ENCODE assay signal across 1 cellular context in genomic region chr12:13116971-13117370, GRCh38.
TF ChIP-seq lines count a peak whose summit lies in the region.

No MANE protein-coding gene starts in this region.

TF ChIP-seq in H1, 55 proteins besides CTCF, POLR2A, EP300 and RAD21 (continued from another document):
- no peak for TF ChIP-seq ATF2 (IDR thresholded peaks at IDR 0.05; ENCODE audit: low read length)
- no peak for TF ChIP-seq PHF8 (conservative IDR thresholded peaks at IDR 0.05; ENCODE audit: low read depth, low read length)
- no peak for TF ChIP-seq SP1 (IDR thresholded peaks at IDR 0.05; ENCODE audit: low read depth, low read length)
- no peak for TF ChIP-seq CHD1 (IDR thresholded peaks at IDR 0.05; ENCODE audit: low read depth, low read length)
